ENCODE assay signal across 11 cellular contexts in the genomic region with DNA sequence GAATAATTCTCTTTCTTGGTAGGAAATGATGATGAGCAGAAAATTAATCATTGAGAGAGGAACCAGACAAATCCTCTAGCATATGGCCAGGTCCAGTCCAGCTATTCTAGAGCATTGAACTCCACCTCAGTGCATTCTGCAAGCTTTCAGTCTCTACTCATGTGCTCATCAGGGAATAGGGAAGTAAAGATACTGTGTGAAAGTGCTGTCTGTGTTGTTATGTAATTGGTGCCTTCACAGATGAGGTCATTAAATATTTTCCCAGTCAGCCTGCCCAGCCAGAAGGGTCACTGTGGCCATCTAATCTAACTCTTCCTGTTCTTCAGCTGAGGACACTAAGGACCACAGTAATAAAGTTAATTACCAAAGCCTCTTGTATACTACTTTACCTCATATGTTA. TPM values are rescaled to one million over a fixed set of nuclear protein-coding genes. Genes with fewer than 3 reads are reported as not detected.
A peak's percentile ranks its signal among the peaks of the same experiment; 100 is the strongest.
DNase-seq lines count a peak whose midpoint lies in the region; ATAC-seq and TF ChIP-seq lines count a peak whose summit lies in the region.
"Had no signal": no experiment of that assay in that cellular context is flagged by ENCODE, and none has a peak within 500 bp of the region (broad histone marks: within the 10 kb centered on the region; RNA-seq: fewer than 3 reads in every experiment).

No MANE protein-coding gene starts in this region.

- no peaks in the 10 kb centered on the region for H3K4me1 ChIP-seq in CD4-positive, CD25-positive, alpha-beta regulatory T cell (ENCODE audit: control insufficient read depth, insufficient read depth, low read length, poor library complexity, severe bottlenecking)
- peaks cover 7 to 40% (median 16%) of the 10 kb centered on the region in 3 donors for H3K4me1 ChIP-seq in esophagus squamous epithelium
- H3K4me1 ChIP-seq: Caco-2 had no signal

- H3K4me3 Mint-ChIP-seq in CD4-positive, CD25-positive, alpha-beta regulatory T cell = no peak overlapping the region
- H3K4me3 Mint-ChIP-seq: activated naive CD8-positive, alpha-beta T cell treated with anti-CD3 and anti-CD28 coated beads, Interleukin-2, amount 10 ng/mL, durations not matched to agents 7 days and 5 days had no signal

- TF ChIP-seq CTCF in esophagus squamous epithelium (IDR thresholded peaks at IDR 0.05) = no peak
- no peak for TF ChIP-seq CTCF in omental fat pad (IDR thresholded peaks at IDR 0.05)

- no peak for DNase-seq in CD4-positive, CD25-positive, alpha-beta regulatory T cell
- DNase-seq in NOMO-1 treated with DMSO at 0.1 percent for 48 hours (lab: John Stamatoyannopoulos, UW; ENCODE audit: unreplicated experiment) (peak; percentile 94), esophagus squamous epithelium (lab: John Stamatoyannopoulos, UW) (no peak), omental fat pad (ENCODE audit: low spot score) (no peak), germinal center (ENCODE audit: low spot score) (no peak), NCI-H2029 treated with DMSO at 0.1 percent for 48 hours (lab: John Stamatoyannopoulos, UW) (no peak)
- DNase-seq: activated naive CD8-positive, alpha-beta T cell treated with anti-CD3 and anti-CD28 coated beads, Interleukin-2, amount 10 ng/mL, durations not matched to agents 7 days and 5 days; Caco-2; stimulated activated CD4-positive, alpha-beta T cell treated with anti-CD3 and anti-CD28 coated beads, Interleukin-4, amount 100 ng/mL, for 24 hours had no signal

- H3K9me3 Mint-ChIP-seq in CD4-positive, CD25-positive, alpha-beta regulatory T cell = no peaks in the 10 kb centered on the region
- H3K9me3 Mint-ChIP-seq: activated naive CD8-positive, alpha-beta T cell treated with anti-CD3 and anti-CD28 coated beads, Interleukin-2, amount 10 ng/mL, durations not matched to agents 7 days and 5 days had no signal

- H3K4me3 ChIP-seq in CD4-positive, CD25-positive, alpha-beta regulatory T cell (ENCODE audit: low read depth, low read length) = no peak overlapping the region
- no peak overlapping the region for H3K4me3 ChIP-seq in esophagus squamous epithelium

- intact Hi-C loops in esophagus squamous epithelium (cut with DNase I) = no loop called here

- no peaks in the 10 kb centered on the region for H3K27me3 Mint-ChIP-seq in CD4-positive, CD25-positive, alpha-beta regulatory T cell
- H3K27me3 Mint-ChIP-seq: activated naive CD8-positive, alpha-beta T cell treated with anti-CD3 and anti-CD28 coated beads, Interleukin-2, amount 10 ng/mL, durations not matched to agents 7 days and 5 days had no signal

- ATAC-seq in CD4-positive, CD25-positive, alpha-beta regulatory T cell (ENCODE audit: low read depth in 2 of 2) = peak in 1 of 2 donors; percentile 37
- ATAC-seq in omental fat pad (ENCODE audit: low FRiP score) (peak; percentile 77), GM21447 (IDR thresholded peaks at IDR 0.05; ENCODE audit: unreplicated experiment) (no peak), HG03460 (IDR thresholded peaks at IDR 0.05; ENCODE audit: unreplicated experiment) (no peak)

- H3K36me3 ChIP-seq in CD4-positive, CD25-positive, alpha-beta regulatory T cell (ENCODE audit: control insufficient read depth, insufficient read depth, low read length) = no peaks in the 10 kb centered on the region
- no peaks in the 10 kb centered on the region for H3K36me3 ChIP-seq in esophagus squamous epithelium

- peak overlapping the region in 2 of 3 donors; percentile 23 to 38 for H3K27ac Mint-ChIP-seq in CD4-positive, CD25-positive, alpha-beta regulatory T cell
- H3K27ac Mint-ChIP-seq: activated naive CD8-positive, alpha-beta T cell treated with anti-CD3 and anti-CD28 coated beads, Interleukin-2, amount 10 ng/mL, durations not matched to agents 7 days and 5 days had no signal

- H3K36me3 Mint-ChIP-seq in CD4-positive, CD25-positive, alpha-beta regulatory T cell = no peaks in the 10 kb centered on the region
- H3K36me3 Mint-ChIP-seq: activated naive CD8-positive, alpha-beta T cell treated with anti-CD3 and anti-CD28 coated beads, Interleukin-2, amount 10 ng/mL, durations not matched to agents 7 days and 5 days had no signal

- no peaks in the 10 kb centered on the region for H3K27me3 ChIP-seq in CD4-positive, CD25-positive, alpha-beta regulatory T cell (ENCODE audit: control insufficient read depth, insufficient read depth, low read length)
- H3K27me3 ChIP-seq in esophagus squamous epithelium = no peaks in the 10 kb centered on the region

- no peak for TF ChIP-seq POLR2A in esophagus squamous epithelium (IDR thresholded peaks at IDR 0.05)

- no peaks in the 10 kb centered on the region for H3K4me1 Mint-ChIP-seq in CD4-positive, CD25-positive, alpha-beta regulatory T cell
- H3K4me1 Mint-ChIP-seq: activated naive CD8-positive, alpha-beta T cell treated with anti-CD3 and anti-CD28 coated beads, Interleukin-2, amount 10 ng/mL, durations not matched to agents 7 days and 5 days had no signal

- no peaks in the 10 kb centered on the region for H3K9me3 ChIP-seq in CD4-positive, CD25-positive, alpha-beta regulatory T cell (ENCODE audit: control insufficient read depth in 2 of 2, low read length in 2 of 2)
- no peaks in the 10 kb centered on the region for H3K9me3 ChIP-seq in esophagus squamous epithelium
- H3K9me3 ChIP-seq: Caco-2 had no signal

- H3K27ac ChIP-seq in CD4-positive, CD25-positive, alpha-beta regulatory T cell (ENCODE audit: insufficient read depth, low read length, poor library complexity, severe bottlenecking) = no peak overlapping the region
- peak overlapping the region; percentile 58 to 84 (median 74) for H3K27ac ChIP-seq in esophagus squamous epithelium

RNA-seq across cellular contexts. Expression of a gene that starts 28.2 kb away (rescaled TPM):
- total RNA-seq in CD4-positive, CD25-positive, alpha-beta regulatory T cell = 12.4 TPM
- 1 to 10 TPM in 1 of 4 donors, under 1 TPM in 3; 0.56 to 1.1 (median 0.75) TPM for polyA plus RNA-seq in CD4-positive, CD25-positive, alpha-beta regulatory T cell
- total RNA-seq in esophagus squamous epithelium (1 to 10 TPM; 1.8 to 3.6 (median 3.0) TPM), omental fat pad (10 to 100 TPM in 1 of 4 donors, 1 to 10 TPM in 3; 3.5 to 13.7 (median 5.6) TPM)
